1 cellular context compared by ENCODE assay signal in the genomic region with DNA sequence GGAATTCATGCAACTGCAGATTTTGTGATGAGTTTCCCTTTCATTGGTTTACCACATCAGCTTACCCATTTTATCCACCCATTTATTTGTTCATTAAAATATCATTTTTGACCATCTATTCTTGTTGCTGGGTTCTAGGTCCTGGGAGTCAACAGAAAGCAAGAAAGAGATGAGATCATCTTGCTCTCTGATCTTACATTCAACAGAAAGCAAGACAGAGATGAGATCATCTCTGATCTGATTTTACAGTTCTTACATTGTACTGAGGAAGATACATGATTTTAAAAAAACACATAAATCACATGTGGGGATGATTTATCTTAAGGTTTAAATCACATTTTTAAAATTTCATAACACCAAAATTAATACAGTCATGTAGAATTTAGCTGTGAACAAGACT.
TF ChIP-seq lines count a peak whose summit lies in the region.

No MANE protein-coding gene starts in this region.

TF ChIP-seq in A549, 52 proteins besides CTCF, POLR2A, EP300 and RAD21 (continued from another document):
- no peak for TF ChIP-seq MAZ (IDR thresholded peaks at IDR 0.05; ENCODE audit: borderline replicate concordance, low read depth, low read length)
- no peak for TF ChIP-seq SMC3 (IDR thresholded peaks at IDR 0.05)
- TF ChIP-seq HEYL (CRISPR knock-in tag; IDR thresholded peaks at IDR 0.05) = no peak
- TF ChIP-seq, protein P1, sequence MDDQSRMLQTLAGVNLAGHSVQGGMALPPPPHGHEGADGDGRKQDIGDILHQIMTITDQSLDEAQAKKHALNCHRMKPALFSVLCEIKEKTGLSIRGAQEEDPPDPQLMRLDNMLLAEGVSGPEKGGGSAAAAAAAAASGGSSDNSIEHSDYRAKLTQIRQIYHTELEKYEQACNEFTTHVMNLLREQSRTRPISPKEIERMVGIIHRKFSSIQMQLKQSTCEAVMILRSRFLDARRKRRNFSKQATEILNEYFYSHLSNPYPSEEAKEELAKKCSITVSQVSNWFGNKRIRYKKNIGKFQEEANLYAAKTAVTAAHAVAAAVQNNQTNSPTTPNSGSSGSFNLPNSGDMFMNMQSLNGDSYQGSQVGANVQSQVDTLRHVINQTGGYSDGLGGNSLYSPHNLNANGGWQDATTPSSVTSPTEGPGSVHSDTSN (IDR thresholded peaks at IDR 0.05) = no peak
- TF ChIP-seq NFE2L2 (conservative IDR thresholded peaks at IDR 0.05; ENCODE audit: low read length) = no peak
- TF ChIP-seq MYC (IDR thresholded peaks at IDR 0.05; ENCODE audit: borderline replicate concordance, low read length) = no peak
- TF ChIP-seq SREBF2 (IDR thresholded peaks at IDR 0.05) = no peak
